1 cellular context compared by ENCODE assay signal in genomic region chr15:92803852-92804609, GRCh38.
TF ChIP-seq lines count a peak whose summit lies in the region.

No MANE protein-coding gene starts in this region.

TF ChIP-seq in A549, 52 proteins besides CTCF, POLR2A, EP300 and RAD21 (continued from another document):
- TF ChIP-seq USF2 (IDR thresholded peaks at IDR 0.05) (peak; percentile 56), FOSL2 (IDR thresholded peaks at IDR 0.05) (peak; percentile 100), FOSL2 (CRISPR knock-in tag; IDR thresholded peaks at IDR 0.05) (peak; percentile 100), EHMT2 (IDR thresholded peaks at IDR 0.05; ENCODE audit: low read depth) (no peak), MAFK (IDR thresholded peaks at IDR 0.05; ENCODE audit: partially characterized antibody) (peak; percentile 99), PBX3 (IDR thresholded peaks at IDR 0.05) (peak; percentile 76)
